In genomic region chr9:6080154-6080716, GRCh38 we compare ENCODE assay signal across 8 cellular contexts.
DNase-seq lines count a peak whose midpoint lies in the region; ATAC-seq and TF ChIP-seq lines count a peak whose summit lies in the region.

No MANE protein-coding gene starts in this region.

- peaks cover 16% of the 10 kb centered on the region for H3K4me1 Mint-ChIP-seq in activated T-cell treated with anti-CD3 and anti-CD28 coated beads, Interleukin-2, amount 50 U/mL, for 24 hours (ENCODE audit: low read depth)

- H3K9ac ChIP-seq in mucosa of stomach (ENCODE audit: low read length): peak overlapping the region; percentile 68

- peaks cover 4% of the 10 kb centered on the region for H3K4me1 ChIP-seq in mucosa of stomach (ENCODE audit: control insufficient read depth, insufficient read depth, low read length)

- no peaks in the 10 kb centered on the region for H3K9me3 Mint-ChIP-seq in activated T-cell treated with anti-CD3 and anti-CD28 coated beads, Interleukin-2, amount 50 U/mL, for 24 hours

- peak; percentile 82 for ATAC-seq in GM19328 (IDR thresholded peaks at IDR 0.05; ENCODE audit: unreplicated experiment)

- peak overlapping the region; percentile 78 for H3K4me3 Mint-ChIP-seq in activated T-cell treated with anti-CD3 and anti-CD28 coated beads, Interleukin-2, amount 50 U/mL, for 24 hours

- H3K36me3 ChIP-seq in mucosa of stomach (ENCODE audit: control insufficient read depth, insufficient read depth, low read length): no peaks in the 10 kb centered on the region

- peak overlapping the region; percentile 43 for H3K4me3 ChIP-seq in mucosa of stomach (ENCODE audit: low read length)

- H3K27me3 ChIP-seq in mucosa of stomach (ENCODE audit: control insufficient read depth, insufficient read depth, low read length): no peaks in the 10 kb centered on the region

- DNase-seq in AG08396 (ENCODE audit: low spot score) (peak; percentile 71), HPDE6-E6E7 (ENCODE audit: extremely low spot score) (peak; percentile 64), NOMO-1 treated with DMSO at 0.1 percent for 48 hours (lab: John Stamatoyannopoulos, UW; ENCODE audit: unreplicated experiment) (peak; percentile 62), erythroblast (lab: John Stamatoyannopoulos, UW) (peak; percentile 23 to 43)
- peak; percentile 83 for DNase-seq in activated T-cell treated with anti-CD3 and anti-CD28 coated beads, Interleukin-2, amount 50 U/mL, for 24 hours
- DNase-seq in stimulated activated CD8-positive, alpha-beta memory T cell treated with anti-CD3 and anti-CD28 coated beads, Interleukin-4, amount 100 ng/mL, for 4 hours (ENCODE audit: low read depth in 2 of 2, low spot score in 1 of 2): peak; percentile 31 to 61

- no peaks in the 10 kb centered on the region for H3K9me3 ChIP-seq in mucosa of stomach (ENCODE audit: control insufficient read depth, low read length)

- H3K27me3 Mint-ChIP-seq in activated T-cell treated with anti-CD3 and anti-CD28 coated beads, Interleukin-2, amount 50 U/mL, for 24 hours: no peaks in the 10 kb centered on the region

- peak overlapping the region; percentile 92 for H3K27ac Mint-ChIP-seq in activated T-cell treated with anti-CD3 and anti-CD28 coated beads, Interleukin-2, amount 50 U/mL, for 24 hours

- no peaks in the 10 kb centered on the region for H3K36me3 Mint-ChIP-seq in activated T-cell treated with anti-CD3 and anti-CD28 coated beads, Interleukin-2, amount 50 U/mL, for 24 hours (ENCODE audit: low read depth)

- TF ChIP-seq POLR2A in erythroblast (IDR thresholded peaks at IDR 0.05; ENCODE audit: low read length): no peak

Comparison
In these comparisons a context has a peak if more than half of its experiments do, and no peak if none do; other contexts are left out.
1. Peak in every context shown above with its lines: DNase-seq, ATAC-seq and H3K4me3 ChIP-seq.
2. DNase-seq: peak in every context shown above with its lines; median percentile 83 in activated T-cell treated with anti-CD3 and anti-CD28 coated beads, Interleukin-2, amount 50 U/mL, for 24 hours; 71 in AG08396; 64 in HPDE6-E6E7; 62 in NOMO-1 treated with DMSO at 0.1 percent for 48 hours; 46 in stimulated activated CD8-positive, alpha-beta memory T cell treated with anti-CD3 and anti-CD28 coated beads, Interleukin-4, amount 100 ng/mL, for 4 hours; 33 in erythroblast.